In the genomic region with DNA sequence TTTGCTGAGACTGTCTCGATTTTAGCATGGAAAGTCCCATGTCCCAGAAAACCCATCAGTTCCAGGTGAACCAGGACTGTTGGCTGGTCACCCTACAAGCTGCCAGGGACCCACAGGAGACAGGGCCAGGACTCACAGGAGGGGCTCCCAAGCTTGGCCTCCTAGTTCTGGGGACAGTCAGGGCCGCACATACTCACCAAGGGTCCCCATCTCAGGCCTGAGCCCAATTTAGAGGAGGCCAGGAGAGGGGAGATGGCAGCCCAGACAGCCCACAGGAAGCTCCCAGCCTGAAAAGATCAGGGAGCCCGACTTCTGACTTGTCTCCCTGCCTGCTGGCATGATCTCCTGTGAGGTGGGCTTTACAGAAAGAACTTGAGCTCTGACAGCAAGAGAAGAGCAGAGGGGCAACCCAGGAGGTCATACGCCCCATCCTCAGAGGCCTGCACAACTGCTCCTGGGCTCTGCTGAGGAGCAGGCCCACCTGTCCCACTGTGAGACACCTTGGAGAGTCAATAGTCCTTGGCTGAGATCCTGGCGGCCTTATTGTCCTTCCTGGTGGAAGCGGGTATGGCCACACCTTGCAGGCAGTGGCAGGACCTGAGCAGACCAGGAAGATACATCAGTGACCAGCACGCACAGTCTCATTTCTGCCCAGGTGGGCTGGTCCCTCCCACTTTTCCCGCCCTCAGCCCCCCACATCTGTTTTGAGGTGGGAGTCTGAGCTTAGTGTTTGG, we compare ENCODE assay signal across 1 cellular context.
TF ChIP-seq lines count a peak whose summit lies in the region.

No MANE protein-coding gene starts in this region.

TF ChIP-seq in H1, 55 proteins besides CTCF, POLR2A, EP300 and RAD21:
- TF ChIP-seq SAP30 (IDR thresholded peaks at IDR 0.05; ENCODE audit: insufficient read depth, insufficient replicate concordance, low read length) (no peak), SP1 (IDR thresholded peaks at IDR 0.05; ENCODE audit: low read depth, low read length) (no peak), FOSL1 (IDR thresholded peaks at IDR 0.05; ENCODE audit: insufficient read depth, low read depth, low read length) (no peak), POLR2AphosphoS5 (IDR thresholded peaks at IDR 0.05; ENCODE audit: low read depth, low read length) (no peak), SIN3A (conservative IDR thresholded peaks at IDR 0.05 in 1 of 2, IDR thresholded peaks at IDR 0.05 in 1 of 2; ENCODE audit: low read depth in 1 of 2, low read length in 2 of 2) (no peak), EZH2 (IDR thresholded peaks at IDR 0.05; ENCODE audit: low read depth, low read length, severe bottlenecking) (no peak), ASH2L (IDR thresholded peaks at IDR 0.05; ENCODE audit: low read length) (no peak), TAF1 (IDR thresholded peaks at IDR 0.05; ENCODE audit: low read depth, low read length) (no peak)
TF ChIP-seq in H1: peak in this region for 0.
